Comparison of ENCODE assay signal across 9 cellular contexts in the genomic region with DNA sequence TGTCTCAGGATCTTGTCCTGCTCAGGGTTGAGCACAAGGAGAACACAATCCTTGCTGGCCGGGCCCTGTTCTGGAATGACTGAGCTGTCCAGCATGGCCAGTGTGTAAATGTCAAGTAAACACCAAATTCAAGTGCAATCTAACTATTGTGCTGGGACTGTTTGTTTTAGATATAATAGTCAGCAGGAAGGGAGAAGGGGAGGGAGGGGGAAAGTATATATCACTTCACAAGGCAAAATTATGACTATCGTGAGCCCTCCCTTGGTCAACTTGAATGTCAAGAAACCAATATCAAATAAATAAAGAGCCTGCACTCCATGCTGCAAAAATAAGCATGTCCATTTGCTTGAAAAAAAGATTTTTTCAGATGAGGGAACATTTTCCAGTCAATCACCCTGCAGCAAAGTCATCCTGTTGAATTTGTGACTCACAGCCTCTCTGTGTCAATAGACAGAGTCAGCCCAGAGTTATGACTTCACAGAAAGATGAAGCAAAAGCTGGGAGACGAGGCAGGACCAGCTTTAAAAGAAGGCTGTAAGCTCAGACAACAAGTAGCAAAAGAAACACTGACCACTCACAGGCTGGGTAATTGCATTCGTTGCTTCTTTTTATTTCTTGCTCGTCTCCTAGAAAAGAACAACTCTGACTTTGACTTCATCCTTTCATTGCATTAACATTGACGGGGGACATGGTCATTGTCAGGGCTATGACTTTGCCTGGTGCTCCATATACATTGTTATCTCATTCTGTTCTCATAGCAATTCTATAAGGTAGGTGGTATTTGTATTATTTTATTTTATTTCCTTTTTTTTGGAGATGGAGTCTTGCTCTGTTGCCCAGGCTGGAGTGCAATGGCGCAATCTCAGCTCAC. TPM values are rescaled to one million over a fixed set of nuclear protein-coding genes. Genes with fewer than 3 reads are reported as not detected.
A peak's percentile ranks its signal among the peaks of the same experiment; 100 is the strongest.
DNase-seq lines count a peak whose midpoint lies in the region; ATAC-seq and TF ChIP-seq lines count a peak whose summit lies in the region.
"Had no signal": no experiment of that assay in that cellular context is flagged by ENCODE, and none has a peak within 500 bp of the region (broad histone marks: within the 10 kb centered on the region; RNA-seq: fewer than 3 reads in every experiment).

No MANE protein-coding gene starts in this region.

- TF ChIP-seq POLR2A in ovary (IDR thresholded peaks at IDR 0.05): no peak

- H3K27me3 ChIP-seq in MG63 (no peaks in the 10 kb centered on the region), mammary epithelial cell (ENCODE audit: insufficient read depth, low read length) (no peaks in the 10 kb centered on the region), lung (ENCODE audit: control insufficient read depth, insufficient read depth) (no peaks in the 10 kb centered on the region), ovary (no peaks in the 10 kb centered on the region)
- H3K27me3 ChIP-seq: SJCRH30 had no signal

- no peak overlapping the region for H3K9ac ChIP-seq in mammary epithelial cell (ENCODE audit: insufficient read depth, low read length)

- in situ Hi-C loops in mammary epithelial cell (cut with MboI; ENCODE audit: low sequenced_read_pairs in 2 of 2): no loop called here

- CTCF ChIA-PET in mammary epithelial cell (lab: Charles Lee; ENCODE audit: low non-redundant PET): interaction anchor here (0.7 kb wide), 1 partner anchor 362 kb away, joined by 4 read pairs; no protein-coding TSS in a partner anchor
- CTCF ChIA-PET in activated CD8-positive, alpha-beta T cell treated with anti-CD3 and anti-CD28 coated beads for 36 hours (lab: Charles Lee): no interaction called here

- H3K4me1 ChIP-seq in mammary epithelial cell (ENCODE audit: insufficient read depth, low read length) (peaks cover 11% of the 10 kb centered on the region), lung (ENCODE audit: control insufficient read depth in 2 of 2, insufficient read depth in 2 of 2, low read length in 2 of 2) (peaks cover 0 to 2% of the 10 kb centered on the region in 2 donors), ovary (ENCODE audit: insufficient read depth) (no peaks in the 10 kb centered on the region)
- H3K4me1 ChIP-seq: SJCRH30 had no signal

- no peak overlapping the region for H3K27ac Mint-ChIP-seq in activated T-helper 1 cell treated with anti-CD3 and anti-CD28 coated beads, Interleukin-12 subunit alpha, Interleukin-12 subunit beta, Interleukin-2, Interleukin-4 antibody, amounts not matched to agents 30 ng/mL and 10 ng/mL and 1 ng/mL, durations not matched to agents 14 hours and 24 hours and 36 hours
- H3K27ac Mint-ChIP-seq in activated CD8-positive, alpha-beta T cell treated with anti-CD3 and anti-CD28 coated beads for 36 hours: no peak overlapping the region

- H3K4me3 ChIP-seq in MG63: no peak overlapping the region
- H3K4me3 ChIP-seq in mammary epithelial cell (replicated peaks in 1 of 3; ENCODE audit: insufficient read depth in 1 of 3, low read depth in 2 of 3, low read length in 3 of 3): no peak overlapping the region
- H3K4me3 ChIP-seq in lung: no peak overlapping the region
- H3K4me3 ChIP-seq in ovary: no peak overlapping the region
- H3K4me3 ChIP-seq: SJCRH30 had no signal

- no peaks in the 10 kb centered on the region for H3K4me1 Mint-ChIP-seq in activated T-helper 1 cell treated with anti-CD3 and anti-CD28 coated beads, Interleukin-12 subunit alpha, Interleukin-12 subunit beta, Interleukin-2, Interleukin-4 antibody, amounts not matched to agents 30 ng/mL and 10 ng/mL and 1 ng/mL, durations not matched to agents 14 hours and 24 hours and 36 hours (ENCODE audit: low read depth)
- H3K4me1 Mint-ChIP-seq in activated CD8-positive, alpha-beta T cell treated with anti-CD3 and anti-CD28 coated beads for 36 hours (ENCODE audit: low read depth): no peaks in the 10 kb centered on the region

- 67% methylated on average over 7 of the region's 7 CpGs for WGBS in mammary epithelial cell (ENCODE audit: low coverage, missing lambda C conversion rate)
- WGBS in lung, 2 donors: 63 to 82% methylated on average over 7 of the region's 7 CpGs
- 49 to 55% (median 54%) methylated on average over 7 of the region's 7 CpGs for WGBS in ovary, 3 donors

- POLR2A ChIA-PET in activated CD8-positive, alpha-beta T cell treated with anti-CD3 and anti-CD28 coated beads for 36 hours (lab: Charles Lee): no interaction called here

- H3K27me3 Mint-ChIP-seq in activated T-helper 1 cell treated with anti-CD3 and anti-CD28 coated beads, Interleukin-12 subunit alpha, Interleukin-12 subunit beta, Interleukin-2, Interleukin-4 antibody, amounts not matched to agents 30 ng/mL and 10 ng/mL and 1 ng/mL, durations not matched to agents 14 hours and 24 hours and 36 hours (ENCODE audit: insufficient read depth): no peaks in the 10 kb centered on the region
- no peaks in the 10 kb centered on the region for H3K27me3 Mint-ChIP-seq in activated CD8-positive, alpha-beta T cell treated with anti-CD3 and anti-CD28 coated beads for 36 hours

- peak; percentile 80 for DNase-seq in AG08396 (ENCODE audit: low spot score)
- DNase-seq in MG63: peak; percentile 53
- DNase-seq in mammary epithelial cell: peak; percentile 80
- peak; percentile 43 for DNase-seq in lung (ENCODE audit: low spot score)
- no peak for DNase-seq in NCI-H526 (lab: John Stamatoyannopoulos, UW)
- no peak for DNase-seq in ovary
- DNase-seq in activated T-helper 1 cell treated with anti-CD3 and anti-CD28 coated beads, Interleukin-12 subunit alpha, Interleukin-12 subunit beta, Interleukin-2, Interleukin-4 antibody, amounts not matched to agents 30 ng/mL and 10 ng/mL and 1 ng/mL, durations not matched to agents 14 hours and 24 hours and 36 hours (ENCODE audit: low spot score): no peak
- DNase-seq in activated CD8-positive, alpha-beta T cell treated with anti-CD3 and anti-CD28 coated beads for 36 hours: no peak
- DNase-seq: SJCRH30 had no signal

- H3K27ac ChIP-seq in mammary epithelial cell (ENCODE audit: insufficient read depth, low read depth, low read length) (peak overlapping the region; percentile 5), lung (ENCODE audit: low read depth in 1 of 2, low read length in 1 of 2) (peak overlapping the region in 1 of 2 donors; percentile 60), ovary (no peak overlapping the region)
- H3K27ac ChIP-seq: SJCRH30 had no signal

- dilution Hi-C loops in mammary epithelial cell (cut with HindIII; ENCODE audit: low sequenced_read_pairs): no loop called here

- H3K4me2 ChIP-seq in mammary epithelial cell (ENCODE audit: insufficient read depth, low read depth, low read length): peak overlapping the region; percentile 41

- H3K4me3 Mint-ChIP-seq in activated T-helper 1 cell treated with anti-CD3 and anti-CD28 coated beads, Interleukin-12 subunit alpha, Interleukin-12 subunit beta, Interleukin-2, Interleukin-4 antibody, amounts not matched to agents 30 ng/mL and 10 ng/mL and 1 ng/mL, durations not matched to agents 14 hours and 24 hours and 36 hours: no peak overlapping the region
- no peak overlapping the region for H3K4me3 Mint-ChIP-seq in activated CD8-positive, alpha-beta T cell treated with anti-CD3 and anti-CD28 coated beads for 36 hours

- no peaks in the 10 kb centered on the region for H3K79me2 ChIP-seq in mammary epithelial cell (ENCODE audit: insufficient read depth, low read length)

- no peaks in the 10 kb centered on the region for H3K36me3 ChIP-seq in MG63
- no peaks in the 10 kb centered on the region for H3K36me3 ChIP-seq in mammary epithelial cell (ENCODE audit: insufficient read depth, low read length)
- no peaks in the 10 kb centered on the region for H3K36me3 ChIP-seq in lung (ENCODE audit: control insufficient read depth in 2 of 2, insufficient read depth in 2 of 2, low read length in 2 of 2)
- no peaks in the 10 kb centered on the region for H3K36me3 ChIP-seq in ovary
- H3K36me3 ChIP-seq: SJCRH30 had no signal

- TF ChIP-seq CTCF in mammary epithelial cell (conservative IDR thresholded peaks at IDR 0.05 in 1 of 2, IDR thresholded peaks at IDR 0.05 in 1 of 2; ENCODE audit: extremely low read depth in 1 of 2, insufficient read depth in 1 of 2, low read depth in 1 of 2, low read length in 2 of 2) (no peak), lung (IDR thresholded peaks at IDR 0.05; ENCODE audit: control extremely low read depth, extremely low read depth) (no peak), ovary (IDR thresholded peaks at IDR 0.05) (no peak)
- TF ChIP-seq CTCF in activated CD8-positive, alpha-beta T cell treated with anti-CD3 and anti-CD28 coated beads for 36 hours (IDR thresholded peaks at IDR 0.05): no peak

- intact Hi-C loops in mammary epithelial cell (cut with micrococcal nuclease): no loop called here
- intact Hi-C loops in ovary (cut with DNase I): no loop called here
- intact Hi-C loops in activated T-helper 1 cell treated with anti-CD3 and anti-CD28 coated beads, Interleukin-12 subunit alpha, Interleukin-12 subunit beta, Interleukin-2, Interleukin-4 antibody, amounts not matched to agents 30 ng/mL and 10 ng/mL and 1 ng/mL, durations not matched to agents 14 hours and 24 hours and 36 hours (cut with micrococcal nuclease): no loop called here
- intact Hi-C loops in activated CD8-positive, alpha-beta T cell treated with anti-CD3 and anti-CD28 coated beads for 36 hours (cut with micrococcal nuclease): no loop called here

- H3K9me3 Mint-ChIP-seq in activated T-helper 1 cell treated with anti-CD3 and anti-CD28 coated beads, Interleukin-12 subunit alpha, Interleukin-12 subunit beta, Interleukin-2, Interleukin-4 antibody, amounts not matched to agents 30 ng/mL and 10 ng/mL and 1 ng/mL, durations not matched to agents 14 hours and 24 hours and 36 hours: no peaks in the 10 kb centered on the region
- H3K9me3 Mint-ChIP-seq in activated CD8-positive, alpha-beta T cell treated with anti-CD3 and anti-CD28 coated beads for 36 hours: no peaks in the 10 kb centered on the region

- BruUV-seq in mammary epithelial cell (replicated peaks; lab: Mats Ljungman, UMichigan): no TSS peak

- H2AFZ ChIP-seq in mammary epithelial cell (ENCODE audit: low read depth, low read length): peak overlapping the region; percentile 10

- no peaks in the 10 kb centered on the region for H3K9me3 ChIP-seq in MG63
- peaks cover 4% of the 10 kb centered on the region for H3K9me3 ChIP-seq in mammary epithelial cell (replicated peaks; ENCODE audit: insufficient read depth, low read length)
- H3K9me3 ChIP-seq in lung (ENCODE audit: control insufficient read depth in 2 of 2, insufficient read depth in 1 of 2, low read length in 1 of 2): no peaks in the 10 kb centered on the region
- H3K9me3 ChIP-seq in ovary: no peaks in the 10 kb centered on the region
- H3K9me3 ChIP-seq: SJCRH30 had no signal

- no peaks in the 10 kb centered on the region for H4K20me1 ChIP-seq in mammary epithelial cell (ENCODE audit: insufficient read depth, low read length)

- peak; percentile 80 for ATAC-seq in lung (ENCODE audit: insufficient read depth, low FRiP score)
- ATAC-seq in activated CD8-positive, alpha-beta T cell treated with anti-CD3 and anti-CD28 coated beads for 36 hours: no peak

- TF ChIP-seq EP300 in ovary (IDR thresholded peaks at IDR 0.05): no peak

- H3K36me3 Mint-ChIP-seq in activated T-helper 1 cell treated with anti-CD3 and anti-CD28 coated beads, Interleukin-12 subunit alpha, Interleukin-12 subunit beta, Interleukin-2, Interleukin-4 antibody, amounts not matched to agents 30 ng/mL and 10 ng/mL and 1 ng/mL, durations not matched to agents 14 hours and 24 hours and 36 hours (ENCODE audit: low read depth): no peaks in the 10 kb centered on the region
- no peaks in the 10 kb centered on the region for H3K36me3 Mint-ChIP-seq in activated CD8-positive, alpha-beta T cell treated with anti-CD3 and anti-CD28 coated beads for 36 hours (ENCODE audit: low read depth)

RNA-seq across cellular contexts. Expression of gene KLF4, which starts 15.3 kb away (rescaled TPM):
- 1.9 and 7.1 TPM in 2 replicates for total RNA-seq in MG63 (2014; rRNA removed; shearing (Covaris generic); ENCODE audit: low replicate concordance)
- total RNA-seq in mammary epithelial cell: 10 to 100 TPM; 20.5 to 52.5 TPM
- polyA plus RNA-seq in mammary epithelial cell: 10.1 TPM
- polyA minus RNA-seq in mammary epithelial cell: 8.6 TPM
- total RNA-seq in lung: 10 to 100 TPM; 61.0 to 80.7 TPM
- polyA plus RNA-seq in lung: 10 to 100 TPM; 23.3 to 75.0 TPM
- total RNA-seq in ovary: 100 to 1,000 TPM in 2 of 7 donors, 10 to 100 TPM in 5; 29.2 to 138 (median 71.2) TPM
- 10 to 100 TPM; 30.1 to 40.7 TPM for polyA plus RNA-seq in ovary
- total RNA-seq in activated T-helper 1 cell treated with anti-CD3 and anti-CD28 coated beads, Interleukin-12 subunit alpha, Interleukin-12 subunit beta, Interleukin-2, Interleukin-4 antibody, amounts not matched to agents 30 ng/mL and 10 ng/mL and 1 ng/mL, durations not matched to agents 14 hours and 24 hours and 36 hours: 2.3 and 3.3 TPM in 2 replicates
- total RNA-seq in activated CD8-positive, alpha-beta T cell treated with anti-CD3 and anti-CD28 coated beads for 36 hours: 1 to 10 TPM; 1.6 to 1.7 TPM

Comparison
In these comparisons a context has a peak if more than half of its experiments do, and no peak if none do; other contexts are left out.
1. DNase-seq: peak in AG08396 (single experiment), MG63 (single experiment), mammary epithelial cell (single experiment) and lung (single experiment); none in NCI-H526 (0 of 2), ovary (0 of 5), activated T-helper 1 cell treated with anti-CD3 and anti-CD28 coated beads, Interleukin-12 subunit alpha, Interleukin-12 subunit beta, Interleukin-2, Interleukin-4 antibody, amounts not matched to agents 30 ng/mL and 10 ng/mL and 1 ng/mL, durations not matched to agents 14 hours and 24 hours and 36 hours (single experiment) and activated CD8-positive, alpha-beta T cell treated with anti-CD3 and anti-CD28 coated beads for 36 hours (single experiment).